Comparison of ENCODE assay signal across 9 cellular contexts in genomic region chr20:62876826-62877728, GRCh38. TPM values are rescaled to one million over a fixed set of nuclear protein-coding genes. Genes with fewer than 3 reads are reported as not detected.
DNase-seq lines count a peak whose midpoint lies in the region; ATAC-seq and TF ChIP-seq lines count a peak whose summit lies in the region.
"Had no signal": no experiment of that assay in that cellular context is flagged by ENCODE, and none has a peak within 500 bp of the region (broad histone marks: within the 10 kb centered on the region; RNA-seq: fewer than 3 reads in every experiment).

No MANE protein-coding gene starts in this region.

- H3K36me3 ChIP-seq in CD4-positive, CD25-positive, alpha-beta regulatory T cell (ENCODE audit: control insufficient read depth, insufficient read depth, low read length) = peaks cover 10% of the 10 kb centered on the region
- peaks cover 0 to 17% of the 10 kb centered on the region in 2 donors for H3K36me3 ChIP-seq in adrenal gland (replicated peaks in 1 of 2)
- peaks cover 0 to 13% of the 10 kb centered on the region in 2 donors for H3K36me3 ChIP-seq in gastrocnemius medialis

- peaks cover 6 to 22% (median 9%) of the 10 kb centered on the region in 4 donors for H3K4me1 Mint-ChIP-seq in CD4-positive, CD25-positive, alpha-beta regulatory T cell
- peaks cover 15 to 30% of the 10 kb centered on the region in 2 donors for H3K4me1 Mint-ChIP-seq in immature natural killer cell

- peaks cover 6% of the 10 kb centered on the region for H3K36me3 Mint-ChIP-seq in CD4-positive, CD25-positive, alpha-beta regulatory T cell
- H3K36me3 Mint-ChIP-seq in immature natural killer cell = peaks cover 5 to 9% (median 6%) of the 10 kb centered on the region in 3 donors

- peaks cover 6% of the 10 kb centered on the region for H3K27me3 Mint-ChIP-seq in CD4-positive, CD25-positive, alpha-beta regulatory T cell
- peaks cover 0 to 31% (median 10%) of the 10 kb centered on the region in 3 donors for H3K27me3 Mint-ChIP-seq in immature natural killer cell (ENCODE audit: low read depth in 3 of 3)

- peak in 1 of 2 donors; percentile 38 for ATAC-seq in CD4-positive, CD25-positive, alpha-beta regulatory T cell (ENCODE audit: low read depth in 2 of 2)
- ATAC-seq in gastrocnemius medialis (peak; percentile 45 to 50), HG03280 (IDR thresholded peaks at IDR 0.05; ENCODE audit: unreplicated experiment) (no peak)

- H3K9me3 Mint-ChIP-seq in CD4-positive, CD25-positive, alpha-beta regulatory T cell = peaks cover 0 to 1% (median 0%) of the 10 kb centered on the region in 7 donors
- H3K9me3 Mint-ChIP-seq in immature natural killer cell = no peaks in the 10 kb centered on the region

- no peak for TF ChIP-seq POLR2A in adrenal gland (IDR thresholded peaks at IDR 0.05)
- TF ChIP-seq POLR2A in gastrocnemius medialis (IDR thresholded peaks at IDR 0.05) = no peak

- no peak overlapping the region for H3K27ac ChIP-seq in CD4-positive, CD25-positive, alpha-beta regulatory T cell (ENCODE audit: insufficient read depth, low read length, poor library complexity, severe bottlenecking)
- peak overlapping the region in 3 of 5 donors; percentile 74 to 83 (median 79) for H3K27ac ChIP-seq in adrenal gland
- peak overlapping the region; percentile 51 to 78 (median 67) for H3K27ac ChIP-seq in gastrocnemius medialis

- peak overlapping the region in 2 of 3 donors; percentile 32 to 51 for H3K27ac Mint-ChIP-seq in CD4-positive, CD25-positive, alpha-beta regulatory T cell
- peak overlapping the region in 2 of 6 donors; percentile 22 to 34 for H3K27ac Mint-ChIP-seq in immature natural killer cell

- no peak for TF ChIP-seq CTCF in adrenal gland (IDR thresholded peaks at IDR 0.05)
- TF ChIP-seq CTCF in gastrocnemius medialis (IDR thresholded peaks at IDR 0.05 in 4 of 5, conservative IDR thresholded peaks at IDR 0.05 in 1 of 5) = no peak

- no peak for DNase-seq in CD4-positive, CD25-positive, alpha-beta regulatory T cell
- DNase-seq in adrenal gland (peak in 6 of 7 donors; percentile 66 to 87 (median 77)), immature natural killer cell (no peak), gastrocnemius medialis (peak in 1 of 2 donors; percentile 71), pons (ENCODE audit: low spot score) (no peak), NAMALWA (ENCODE audit: low spot score) (no peak), NCI-H1436 treated with DMSO at 0.1 percent for 48 hours (lab: John Stamatoyannopoulos, UW) (no peak)
- DNase-seq: NCI-H345 had no signal

- H3K4me1 ChIP-seq in CD4-positive, CD25-positive, alpha-beta regulatory T cell (ENCODE audit: control insufficient read depth, insufficient read depth, low read length, poor library complexity, severe bottlenecking) = no peaks in the 10 kb centered on the region
- H3K4me1 ChIP-seq in adrenal gland (replicated peaks in 1 of 2) (peaks cover 0 to 16% of the 10 kb centered on the region in 2 donors), gastrocnemius medialis (peaks cover 16 to 20% of the 10 kb centered on the region in 2 donors)

- in situ Hi-C loops in gastrocnemius medialis (cut with MboI; ENCODE audit: low sequenced_read_pairs in 4 of 4) = loop anchor here in 1 of 4 donors (25.0 kb wide), 1 partner anchor 135 kb away; the partner anchor contains the start of gene BHLHE23

- no peaks in the 10 kb centered on the region for H3K27me3 ChIP-seq in CD4-positive, CD25-positive, alpha-beta regulatory T cell (ENCODE audit: control insufficient read depth, insufficient read depth, low read length)
- H3K27me3 ChIP-seq in adrenal gland (no peaks in the 10 kb centered on the region), gastrocnemius medialis (no peaks in the 10 kb centered on the region)

- no peaks in the 10 kb centered on the region for H3K9me3 ChIP-seq in CD4-positive, CD25-positive, alpha-beta regulatory T cell (ENCODE audit: control insufficient read depth in 2 of 2, low read length in 2 of 2)
- H3K9me3 ChIP-seq in adrenal gland (replicated peaks in 1 of 3) (no peaks in the 10 kb centered on the region), gastrocnemius medialis (no peaks in the 10 kb centered on the region)

- intact Hi-C loops in adrenal gland (cut with DNase I) = no loop called here
- intact Hi-C loops in gastrocnemius medialis (cut with DNase I; ENCODE audit: low total_unique reads) = no loop called here

- WGBS in adrenal gland, 4 donors = 57 to 79% (median 65%) methylated on average over 8 to 46 of the region's 46 CpGs

- no peak overlapping the region for H3K4me3 ChIP-seq in CD4-positive, CD25-positive, alpha-beta regulatory T cell (ENCODE audit: low read depth, low read length)
- no peak overlapping the region for H3K4me3 ChIP-seq in adrenal gland
- H3K4me3 ChIP-seq in gastrocnemius medialis = no peak overlapping the region

- peak overlapping the region in 2 of 4 donors; percentile 22 to 74 for H3K4me3 Mint-ChIP-seq in CD4-positive, CD25-positive, alpha-beta regulatory T cell
- peak overlapping the region in 4 of 5 donors; percentile 9 to 63 (median 58) for H3K4me3 Mint-ChIP-seq in immature natural killer cell

RNA-seq across cellular contexts. Expression of gene TCFL5, which starts 15.5 kb away (rescaled TPM):
- total RNA-seq in CD4-positive, CD25-positive, alpha-beta regulatory T cell = 3.8 TPM
- 1 to 10 TPM in 2 of 4 donors, under 1 TPM in 2; 0.53 to 1.2 (median 1.1) TPM for polyA plus RNA-seq in CD4-positive, CD25-positive, alpha-beta regulatory T cell
- 10 to 100 TPM in 1 of 8 donors, 1 to 10 TPM in 7; 4.6 to 12.0 (median 6.8) TPM for total RNA-seq in adrenal gland
- polyA plus RNA-seq in adrenal gland = 1 to 10 TPM; 3.5 to 5.8 (median 3.9) TPM
- polyA plus RNA-seq in immature natural killer cell = 1 to 10 TPM in 2 of 3 donors, under 1 TPM in 1; 0.63 to 2.1 (median 1.1) TPM
- total RNA-seq in gastrocnemius medialis = 1 to 10 TPM; 5.3 to 7.3 (median 6.3) TPM

RNA-seq across cellular contexts. Expression of gene DIDO1, which starts 49.2 kb away (rescaled TPM):
- total RNA-seq in CD4-positive, CD25-positive, alpha-beta regulatory T cell = 80.8 TPM
- polyA plus RNA-seq in CD4-positive, CD25-positive, alpha-beta regulatory T cell = 10 to 100 TPM; 30.9 to 47.8 (median 38.2) TPM
- total RNA-seq in adrenal gland (10 to 100 TPM; 29.8 to 51.3 (median 46.5) TPM), gastrocnemius medialis (10 to 100 TPM; 24.2 to 39.3 (median 28.7) TPM)
- polyA plus RNA-seq in adrenal gland (10 to 100 TPM; 19.0 to 27.9 (median 23.6) TPM), immature natural killer cell (10 to 100 TPM; 23.1 to 48.8 (median 37.7) TPM)

Comparison
In these comparisons a context has a peak if more than half of its experiments do, and no peak if none do; other contexts are left out.
1. DNase-seq: peak in adrenal gland (6 of 7); none in CD4-positive, CD25-positive, alpha-beta regulatory T cell (0 of 3), immature natural killer cell (0 of 3), pons (single experiment), NAMALWA (single experiment) and NCI-H1436 treated with DMSO at 0.1 percent for 48 hours (single experiment).